ENCODE assay signal across 18 cellular contexts in the genomic region with DNA sequence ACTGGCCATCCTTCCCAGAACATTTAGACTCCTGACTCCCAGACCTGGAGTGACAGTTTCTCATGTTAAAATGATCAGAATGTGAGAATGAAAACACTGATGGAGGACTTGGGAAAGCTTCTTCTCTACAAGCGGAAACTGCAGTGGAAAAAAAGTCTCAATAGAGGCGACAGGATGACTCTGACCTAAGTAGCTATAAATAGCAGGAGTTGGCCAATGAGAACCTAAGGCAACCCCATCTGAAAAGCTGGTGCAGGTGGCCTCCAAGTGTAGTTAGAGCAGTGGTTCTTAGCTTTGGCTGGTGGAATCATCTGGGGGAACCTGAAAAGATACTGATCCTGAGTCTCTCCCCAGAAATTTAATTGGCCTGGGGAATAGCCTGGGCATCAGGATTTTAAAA. TPM values are rescaled to one million over a fixed set of nuclear protein-coding genes. Genes with fewer than 3 reads are reported as not detected.
DNase-seq lines count a peak whose midpoint lies in the region; FAIRE-seq and TF ChIP-seq lines count a peak whose summit lies in the region.
"Had no signal": no experiment of that assay in that cellular context is flagged by ENCODE, and none has a peak within 500 bp of the region (broad histone marks: within the 10 kb centered on the region; RNA-seq: fewer than 3 reads in every experiment).

No MANE protein-coding gene starts in this region.

- peaks cover 31 to 43% of the 10 kb centered on the region in 2 donors for H3K36me3 ChIP-seq in kidney (ENCODE audit: control insufficient read depth in 1 of 2, insufficient read depth in 2 of 2, low read length in 2 of 2)

- H3K4me3 ChIP-seq in kidney (ENCODE audit: low read length in 2 of 2): no peak overlapping the region

- no peak for DNase-seq in activated T-cell treated with anti-CD3 and anti-CD28 coated beads, Interleukin-2, amount 50 U/mL, for 24 hours
- DNase-seq in activated T-cell treated with anti-CD3 and anti-CD28 coated beads for 4 hours: no peak
- DNase-seq in activated T-helper 2 cell treated with anti-CD3 and anti-CD28 coated beads, Interferon-gamma antibody, Interleukin-2, Interleukin-4, amounts not matched to agents 10 μg/mL and 5 μg/mL and 100 μg/mL, durations not matched to agents 14 hours and 24 hours and 36 hours (ENCODE audit: low spot score): no peak
- no peak for DNase-seq in epithelial cell of prostate (ENCODE audit: low read depth, low spot score)
- no peak for DNase-seq in NK-92 (lab: John Stamatoyannopoulos, UW; ENCODE audit: unreplicated experiment)
- DNase-seq in head of caudate nucleus: no peak
- DNase-seq in kidney: no peak
- DNase-seq: activated CD8-positive, alpha-beta memory T cell treated with anti-CD3 and anti-CD28 coated beads, Interleukin-2, amount 50 U/mL, for 4 hours; amniotic stem cell; immature natural killer cell; IMR-90; NCI-H1048; NCI-H748 treated with DMSO at 0.1 percent for 48 hours; SW 1271 had no signal

- H3K27ac ChIP-seq in epithelial cell of prostate (peak overlapping the region; percentile 26), kidney (ENCODE audit: low read depth in 2 of 2, low read length in 2 of 2) (no peak overlapping the region)

- H3K36me3 Mint-ChIP-seq in activated T-cell treated with anti-CD3 and anti-CD28 coated beads, Interleukin-2, amount 50 U/mL, for 24 hours (ENCODE audit: low read depth): peaks cover 89% of the 10 kb centered on the region
- peaks cover 35% of the 10 kb centered on the region for H3K36me3 Mint-ChIP-seq in activated T-helper 2 cell treated with anti-CD3 and anti-CD28 coated beads, Interferon-gamma antibody, Interleukin-2, Interleukin-4, amounts not matched to agents 10 μg/mL and 5 μg/mL and 100 μg/mL, durations not matched to agents 14 hours and 24 hours and 36 hours (ENCODE audit: low read depth)
- H3K36me3 Mint-ChIP-seq in stimulated activated naive CD8-positive, alpha-beta T cell treated with anti-CD3 and anti-CD28 coated beads, Interleukin-15, Interleukin-2, amounts not matched to agents 100 ng/mL and 50 ng/mL, for 24 hours (ENCODE audit: low read depth): peaks cover 53% of the 10 kb centered on the region

- no peak for FAIRE-seq in kidney (lab: Jason Lieb, UNC)
- FAIRE-seq: RCC 7860 had no signal

- no peak for TF ChIP-seq CTCF in kidney (IDR thresholded peaks at IDR 0.05; ENCODE audit: borderline replicate concordance, extremely low read depth, insufficient read depth)

- H3K27me3 Mint-ChIP-seq in activated T-cell treated with anti-CD3 and anti-CD28 coated beads, Interleukin-2, amount 50 U/mL, for 24 hours: no peaks in the 10 kb centered on the region
- H3K27me3 Mint-ChIP-seq in activated T-helper 2 cell treated with anti-CD3 and anti-CD28 coated beads, Interferon-gamma antibody, Interleukin-2, Interleukin-4, amounts not matched to agents 10 μg/mL and 5 μg/mL and 100 μg/mL, durations not matched to agents 14 hours and 24 hours and 36 hours (ENCODE audit: low read depth): no peaks in the 10 kb centered on the region
- H3K27me3 Mint-ChIP-seq in stimulated activated naive CD8-positive, alpha-beta T cell treated with anti-CD3 and anti-CD28 coated beads, Interleukin-15, Interleukin-2, amounts not matched to agents 100 ng/mL and 50 ng/mL, for 24 hours: no peaks in the 10 kb centered on the region

- H3K9me3 Mint-ChIP-seq in activated T-cell treated with anti-CD3 and anti-CD28 coated beads, Interleukin-2, amount 50 U/mL, for 24 hours: no peaks in the 10 kb centered on the region
- H3K9me3 Mint-ChIP-seq in activated T-helper 2 cell treated with anti-CD3 and anti-CD28 coated beads, Interferon-gamma antibody, Interleukin-2, Interleukin-4, amounts not matched to agents 10 μg/mL and 5 μg/mL and 100 μg/mL, durations not matched to agents 14 hours and 24 hours and 36 hours: no peaks in the 10 kb centered on the region
- H3K9me3 Mint-ChIP-seq in stimulated activated naive CD8-positive, alpha-beta T cell treated with anti-CD3 and anti-CD28 coated beads, Interleukin-15, Interleukin-2, amounts not matched to agents 100 ng/mL and 50 ng/mL, for 24 hours: no peaks in the 10 kb centered on the region
- H3K9me3 Mint-ChIP-seq: immature natural killer cell had no signal

- peak overlapping the region; percentile 84 for H3K27ac Mint-ChIP-seq in activated T-cell treated with anti-CD3 and anti-CD28 coated beads, Interleukin-2, amount 50 U/mL, for 24 hours
- peak overlapping the region; percentile 73 for H3K27ac Mint-ChIP-seq in activated T-helper 2 cell treated with anti-CD3 and anti-CD28 coated beads, Interferon-gamma antibody, Interleukin-2, Interleukin-4, amounts not matched to agents 10 μg/mL and 5 μg/mL and 100 μg/mL, durations not matched to agents 14 hours and 24 hours and 36 hours
- H3K27ac Mint-ChIP-seq in stimulated activated naive CD8-positive, alpha-beta T cell treated with anti-CD3 and anti-CD28 coated beads, Interleukin-15, Interleukin-2, amounts not matched to agents 100 ng/mL and 50 ng/mL, for 24 hours: peak overlapping the region; percentile 83

- no peak overlapping the region for H3K9ac ChIP-seq in kidney (ENCODE audit: low read length in 2 of 2)

- no peak overlapping the region for H3K4me3 Mint-ChIP-seq in activated T-cell treated with anti-CD3 and anti-CD28 coated beads, Interleukin-2, amount 50 U/mL, for 24 hours
- no peak overlapping the region for H3K4me3 Mint-ChIP-seq in activated T-helper 2 cell treated with anti-CD3 and anti-CD28 coated beads, Interferon-gamma antibody, Interleukin-2, Interleukin-4, amounts not matched to agents 10 μg/mL and 5 μg/mL and 100 μg/mL, durations not matched to agents 14 hours and 24 hours and 36 hours (ENCODE audit: low read depth)
- peak overlapping the region; percentile 22 for H3K4me3 Mint-ChIP-seq in stimulated activated naive CD8-positive, alpha-beta T cell treated with anti-CD3 and anti-CD28 coated beads, Interleukin-15, Interleukin-2, amounts not matched to agents 100 ng/mL and 50 ng/mL, for 24 hours
- H3K4me3 Mint-ChIP-seq: immature natural killer cell had no signal

- H3K9me3 ChIP-seq in kidney (ENCODE audit: control insufficient read depth in 1 of 2, low read length in 2 of 2): no peaks in the 10 kb centered on the region

- peaks cover 24% of the 10 kb centered on the region for H3K4me1 Mint-ChIP-seq in activated T-cell treated with anti-CD3 and anti-CD28 coated beads, Interleukin-2, amount 50 U/mL, for 24 hours (ENCODE audit: low read depth)
- peaks cover 2% of the 10 kb centered on the region for H3K4me1 Mint-ChIP-seq in activated T-helper 2 cell treated with anti-CD3 and anti-CD28 coated beads, Interferon-gamma antibody, Interleukin-2, Interleukin-4, amounts not matched to agents 10 μg/mL and 5 μg/mL and 100 μg/mL, durations not matched to agents 14 hours and 24 hours and 36 hours (ENCODE audit: low read depth)
- peaks cover 25% of the 10 kb centered on the region for H3K4me1 Mint-ChIP-seq in stimulated activated naive CD8-positive, alpha-beta T cell treated with anti-CD3 and anti-CD28 coated beads, Interleukin-15, Interleukin-2, amounts not matched to agents 100 ng/mL and 50 ng/mL, for 24 hours (ENCODE audit: low read depth)
- H3K4me1 Mint-ChIP-seq: immature natural killer cell had no signal

- H3K4me1 ChIP-seq in kidney (ENCODE audit: control insufficient read depth in 1 of 2, insufficient read depth in 1 of 2, low read depth in 1 of 2, low read length in 2 of 2): no peaks in the 10 kb centered on the region

- intact Hi-C loops in activated T-helper 2 cell treated with anti-CD3 and anti-CD28 coated beads, Interferon-gamma antibody, Interleukin-2, Interleukin-4, amounts not matched to agents 10 μg/mL and 5 μg/mL and 100 μg/mL, durations not matched to agents 14 hours and 24 hours and 36 hours (cut with micrococcal nuclease): no loop called here
- intact Hi-C loops in head of caudate nucleus (cut with DNase I): no loop called here
- intact Hi-C loops in kidney (cut with DNase I): no loop called here

RNA-seq across cellular contexts. Expression of a gene that starts 44.2 kb away (rescaled TPM):
- 97.8 and 102 TPM in 2 replicates for total RNA-seq in activated T-helper 2 cell treated with anti-CD3 and anti-CD28 coated beads, Interferon-gamma antibody, Interleukin-2, Interleukin-4, amounts not matched to agents 10 μg/mL and 5 μg/mL and 100 μg/mL, durations not matched to agents 14 hours and 24 hours and 36 hours
- 46.8 TPM for total RNA-seq in kidney
- 26.2 TPM for polyA plus RNA-seq in kidney (ENCODE audit: insufficient read depth, low read depth, low replicate concordance)

RNA-seq across cellular contexts. Expression of a gene that starts 45.2 kb away (rescaled TPM):
- total RNA-seq in activated T-helper 2 cell treated with anti-CD3 and anti-CD28 coated beads, Interferon-gamma antibody, Interleukin-2, Interleukin-4, amounts not matched to agents 10 μg/mL and 5 μg/mL and 100 μg/mL, durations not matched to agents 14 hours and 24 hours and 36 hours: not detected in 2 replicates
- 0.19 TPM for total RNA-seq in kidney
- polyA plus RNA-seq in kidney (ENCODE audit: insufficient read depth, low read depth, low replicate concordance): 0.24 TPM
- total RNA-seq: Daoy had no signal
- polyA plus RNA-seq: immature natural killer cell, IMR-90, neural cell had no signal
